15 cellular contexts compared by ENCODE assay signal in genomic region chr3:53181024-53181371, GRCh38. TPM values are rescaled to one million over a fixed set of nuclear protein-coding genes. Genes with fewer than 3 reads are reported as not detected.
DNase-seq lines count a peak whose midpoint lies in the region; ATAC-seq and TF ChIP-seq lines count a peak whose summit lies in the region.
"Had no signal": no experiment of that assay in that cellular context is flagged by ENCODE, and none has a peak within 500 bp of the region (broad histone marks: within the 10 kb centered on the region; RNA-seq: fewer than 3 reads in every experiment).

No MANE protein-coding gene starts in this region.

- H3K4me2 ChIP-seq in OCI-LY7 (ENCODE audit: low read length) = peak overlapping the region; percentile 71

- H3K9me2 ChIP-seq in OCI-LY7 (ENCODE audit: insufficient read depth, low read length) = no peaks in the 10 kb centered on the region

- CTCF ChIA-PET in OCI-LY7 (lab: Charles Lee; ENCODE audit: unreplicated experiment) = interaction anchor here (1.0 to 1.9 kb wide), 3 partner anchors 9 to 15 kb away, joined by 7 to 9 read pairs (median 8); no protein-coding TSS in a partner anchor

- intact Hi-C loops in OCI-LY7 (cut with micrococcal nuclease; ENCODE audit: unreplicated experiment) = no loop called here

- H3K36me3 ChIP-seq in OCI-LY7 (ENCODE audit: insufficient read depth, low read length) = peaks cover 86% of the 10 kb centered on the region

- peaks cover 27% of the 10 kb centered on the region for H3K79me2 ChIP-seq in OCI-LY7 (ENCODE audit: insufficient read depth, low read depth, low read length)

- H3K9me3 ChIP-seq in OCI-LY7 (ENCODE audit: low read length) = no peaks in the 10 kb centered on the region

- peak; percentile 9 for ATAC-seq in GM18505 (IDR thresholded peaks at IDR 0.05; ENCODE audit: unreplicated experiment)
- ATAC-seq in GM21390 (IDR thresholded peaks at IDR 0.05; ENCODE audit: unreplicated experiment) = peak; percentile 17
- peak; percentile 12 for ATAC-seq in HG02973 (IDR thresholded peaks at IDR 0.05; ENCODE audit: unreplicated experiment)
- ATAC-seq in HG02571 (IDR thresholded peaks at IDR 0.05; ENCODE audit: unreplicated experiment) = no peak
- ATAC-seq: K562 had no signal

- no peak overlapping the region for H2AFZ ChIP-seq in OCI-LY7 (ENCODE audit: low read length)

- H3K27ac ChIP-seq in OCI-LY7 (ENCODE audit: low read depth, low read length, poor library complexity, severe bottlenecking) = peak overlapping the region; percentile 87

- peaks cover 58% of the 10 kb centered on the region for H3K4me1 ChIP-seq in OCI-LY7 (ENCODE audit: insufficient read depth, low read length, poor library complexity, severe bottlenecking)

- H3K4me3 ChIP-seq in OCI-LY7 (ENCODE audit: low read depth, low read length, poor library complexity, severe bottlenecking) = peak overlapping the region; percentile 33
- H3K4me3 ChIP-seq: K562 had no signal

- no peak for TF ChIP-seq POLR2A in GM18505 (IDR thresholded peaks at IDR 0.05; ENCODE audit: borderline replicate concordance, extremely low read depth, insufficient read depth, insufficient read length)

- POLR2A ChIA-PET in OCI-LY7 (lab: Charles Lee) = interaction anchor here (0.6 to 4.0 kb wide), 7 partner anchors 11 to 302 kb away, joined by 3 to 24 read pairs (median 4); partner anchors contain the start of gene PRKCD

- no peaks in the 10 kb centered on the region for H4K20me1 ChIP-seq in OCI-LY7 (ENCODE audit: insufficient read depth, low read length)

- DNase-seq in OCI-LY7 (ENCODE audit: low spot score) = no peak
- no peak for DNase-seq in activated CD4-positive, alpha-beta T cell treated with anti-CD3 and anti-CD28 coated beads for 48 hours
- DNase-seq in activated CD4-positive, CD25-positive, alpha-beta regulatory T cell treated with anti-CD3 and anti-CD28 coated beads, Interleukin-2, amount 50 U/mL, for 72 hours = no peak
- DNase-seq in activated CD4-positive, alpha-beta T cell treated with anti-CD3 and anti-CD28 coated beads, Interleukin-2, amount 50 U/mL, for 1 hour = no peak
- DNase-seq: activated CD4-positive, alpha-beta memory T cell treated with anti-CD3 and anti-CD28 coated beads, Interleukin-2, amount 10 ng/mL, durations not matched to agents 7 days and 5 days; activated gamma-delta T cell treated with Interleukin-2 at 50 U/mL for 16 hours; DMS79; natural killer cell; NCI-H1417 treated with DMSO at 0.1 percent for 48 hours; NCI-H510A had no signal

- no TSS peak for BruUV-seq in OCI-LY7 (replicated peaks; lab: Mats Ljungman, UMichigan)

- no peak for TF ChIP-seq CTCF in OCI-LY7 (conservative IDR thresholded peaks at IDR 0.05; ENCODE audit: low read length)

RNA-seq across cellular contexts. Expression of gene PRKCD, which starts 20.0 kb away (rescaled TPM):
- total RNA-seq in OCI-LY7 (2014; rRNA removed; shearing (Covaris generic)) = 9.5 and 13.3 TPM in 2 replicates
- 91.6 and 108 TPM in 2 replicates for total RNA-seq in OCI-LY7 (2022)

RNA-seq across cellular contexts. Expression of gene RFT1, which starts 50.8 kb away (rescaled TPM):
- 9.9 and 15.8 TPM in 2 replicates for total RNA-seq in OCI-LY7 (2014; rRNA removed; shearing (Covaris generic))
- total RNA-seq in OCI-LY7 (2022) = 34.7 and 34.8 TPM in 2 replicates
